ENCODE assay signal across 22 cellular contexts in genomic region chr19:7115721-7116120, GRCh38. TPM values are rescaled to one million over a fixed set of nuclear protein-coding genes. Genes with fewer than 3 reads are reported as not detected.
"Had no signal": no experiment of that assay in that cellular context is flagged by ENCODE, and none has a peak within 500 bp of the region (broad histone marks: within the 10 kb centered on the region; RNA-seq: fewer than 3 reads in every experiment).

No MANE protein-coding gene starts in this region.

- DNase-seq: activated CD4-positive, alpha-beta T cell treated with anti-CD3 and anti-CD28 coated beads for 1 hour; activated CD4-positive, alpha-beta T cell treated with anti-CD3 and anti-CD28 coated beads, Interleukin-2, amount 50 U/mL, for 4 hours; activated naive CD4-positive, alpha-beta T cell treated with anti-CD3 and anti-CD28 coated beads for 36 hours; activated naive CD8-positive, alpha-beta T cell treated with anti-CD3 and anti-CD28 coated beads, Interleukin-2, amount 50 U/mL, for 24 hours; activated T-cell treated with anti-CD3 and anti-CD28 coated beads, Interleukin-2, amount 50 U/mL, for 1 hour; colonic mucosa; islet precursor cell; natural killer cell; right lobe of liver; SK-N-SH; stomach; T-cell; T-helper 9 cell; thyroid gland had no signal

- FAIRE-seq: astrocyte had no signal

- H3K4me1 ChIP-seq: colonic mucosa, right lobe of liver, stomach, thyroid gland, vagina had no signal

- H3K27me3 Mint-ChIP-seq: progenitor cell of endocrine pancreas had no signal

- H3K27me3 ChIP-seq: colonic mucosa, neutrophil, right lobe of liver, stomach, thyroid gland, vagina had no signal

- H3K27ac ChIP-seq: colonic mucosa, neutrophil, right lobe of liver, stomach, thyroid gland, vagina, VCaP had no signal

- H3K4me1 Mint-ChIP-seq: activated naive CD8-positive, alpha-beta T cell treated with anti-CD3 and anti-CD28 coated beads, Interleukin-2, amount 50 U/mL, for 24 hours; memory B cell; natural killer cell; T-cell had no signal

- H3K36me3 Mint-ChIP-seq: natural killer cell, T-cell had no signal

- H3K4me3 ChIP-seq: colonic mucosa, right lobe of liver, stomach, thyroid gland, vagina had no signal

- H3K9me3 Mint-ChIP-seq: activated naive CD8-positive, alpha-beta T cell treated with anti-CD3 and anti-CD28 coated beads, Interleukin-2, amount 50 U/mL, for 24 hours; natural killer cell had no signal

- H3K4me3 Mint-ChIP-seq: activated naive CD4-positive, alpha-beta T cell treated with anti-CD3 and anti-CD28 coated beads for 36 hours; activated naive CD8-positive, alpha-beta T cell treated with anti-CD3 and anti-CD28 coated beads, Interleukin-2, amount 50 U/mL, for 24 hours; memory B cell; natural killer cell; T-cell had no signal

- H3K36me3 ChIP-seq: colonic mucosa had no signal

- H3K27ac Mint-ChIP-seq: activated naive CD4-positive, alpha-beta T cell treated with anti-CD3 and anti-CD28 coated beads for 36 hours; activated naive CD8-positive, alpha-beta T cell treated with anti-CD3 and anti-CD28 coated beads, Interleukin-2, amount 50 U/mL, for 24 hours; activated T-helper 2 cell treated with anti-CD3 and anti-CD28 coated beads, Interferon-gamma antibody, Interleukin-2, Interleukin-4, amounts not matched to agents 10 μg/mL and 5 μg/mL and 100 μg/mL, durations not matched to agents 14 hours and 24 hours and 36 hours; memory B cell; natural killer cell; progenitor cell of endocrine pancreas; T-cell had no signal

- H3K9me3 ChIP-seq: colonic mucosa, neutrophil, right lobe of liver, SK-N-SH, stomach, thyroid gland, vagina had no signal

- ATAC-seq: activated naive CD8-positive, alpha-beta T cell treated with anti-CD3 and anti-CD28 coated beads, Interleukin-2, amount 50 U/mL, for 24 hours; esophagus mucosa; natural killer cell; T-cell had no signal

RNA-seq across cellular contexts. Expression of gene MBD3L3, which starts 57.2 kb away (rescaled TPM):
- total RNA-seq: activated naive CD4-positive, alpha-beta T cell treated with anti-CD3 and anti-CD28 coated beads for 36 hours; activated T-helper 2 cell treated with anti-CD3 and anti-CD28 coated beads, Interferon-gamma antibody, Interleukin-2, Interleukin-4, amounts not matched to agents 10 μg/mL and 5 μg/mL and 100 μg/mL, durations not matched to agents 14 hours and 24 hours and 36 hours; astrocyte; colonic mucosa; esophagus mucosa; natural killer cell; progenitor cell of endocrine pancreas; right lobe of liver; stomach; T-cell; thyroid gland; vagina had no signal
- polyA plus RNA-seq: stomach had no signal
